Comparison of ENCODE assay signal across 8 cellular contexts in genomic region chr2:135709992-135710391, GRCh38. TPM values are rescaled to one million over a fixed set of nuclear protein-coding genes. Genes with fewer than 3 reads are reported as not detected.
DNase-seq lines count a peak whose midpoint lies in the region; ATAC-seq and TF ChIP-seq lines count a peak whose summit lies in the region.

No MANE protein-coding gene starts in this region.

- ATAC-seq in GM21619 (IDR thresholded peaks at IDR 0.05; ENCODE audit: unreplicated experiment) (peak; percentile 56), memory B cell (ENCODE audit: low read depth) (peak; percentile 60), HG02852 (IDR thresholded peaks at IDR 0.05; ENCODE audit: unreplicated experiment) (no peak)

- H3K27ac ChIP-seq in CD8-positive, alpha-beta memory T cell (ENCODE audit: low read depth, low read length) = no peak overlapping the region
- H3K27ac ChIP-seq in dorsolateral prefrontal cortex = peak overlapping the region in 7 of 59 donors; percentile 8 to 50 (median 25)

- TF ChIP-seq CTCF in dorsolateral prefrontal cortex (IDR thresholded peaks at IDR 0.05 in 54 of 56, conservative IDR thresholded peaks at IDR 0.05 in 2 of 56; ENCODE audit: low read depth in 1 of 56, partially characterized antibody in 56 of 56) = peak; percentile 88 to 100 (median 98)

- no peaks in the 10 kb centered on the region for H3K27me3 ChIP-seq in CD8-positive, alpha-beta memory T cell (ENCODE audit: insufficient read depth, low read length, poor library complexity, severe bottlenecking)
- no peaks in the 10 kb centered on the region for H3K27me3 ChIP-seq in dorsolateral prefrontal cortex

- CTCF ChIA-PET in CD8-positive, alpha-beta memory T cell (lab: Charles Lee) = interaction anchor here (0.8 to 5.3 kb wide), 24 partner anchors 9 to 721 kb away, joined by 3 to 73 read pairs (median 4); no protein-coding TSS in a partner anchor
- CTCF ChIA-PET in activated CD4-positive, alpha-beta memory T cell treated with anti-CD3 and anti-CD28 coated beads for 36 hours (lab: Charles Lee) = interaction anchor here (0.6 to 3.8 kb wide), 33 partner anchors 10 to 724 kb away, joined by 3 to 60 read pairs (median 4); partner anchors contain the start of genes R3HDM1, UBXN4 and ZRANB3

- H3K9me3 ChIP-seq in CD8-positive, alpha-beta memory T cell (ENCODE audit: low read length) = no peaks in the 10 kb centered on the region

- H3K27ac Mint-ChIP-seq in CD8-positive, alpha-beta memory T cell = peak overlapping the region in 1 of 8 donors; percentile 10
- no peak overlapping the region for H3K27ac Mint-ChIP-seq in activated CD4-positive, alpha-beta memory T cell treated with anti-CD3 and anti-CD28 coated beads for 36 hours
- no peak overlapping the region for H3K27ac Mint-ChIP-seq in memory B cell

- no peak overlapping the region for H3K4me3 ChIP-seq in CD8-positive, alpha-beta memory T cell (ENCODE audit: low read length)
- no peak overlapping the region for H3K4me3 ChIP-seq in dorsolateral prefrontal cortex

- no peaks in the 10 kb centered on the region for H3K4me1 ChIP-seq in CD8-positive, alpha-beta memory T cell (ENCODE audit: insufficient read depth, low read length)

- peak; percentile 49 to 76 (median 60) for DNase-seq in CD8-positive, alpha-beta memory T cell
- DNase-seq in NCI-H2107 treated with DMSO at 0.1 percent for 48 hours (lab: John Stamatoyannopoulos, UW; ENCODE audit: unreplicated experiment) (peak; percentile 30), dorsolateral prefrontal cortex (peak; percentile 42 to 80 (median 68)), memory B cell (ENCODE audit: low spot score in 2 of 2) (peak; percentile 63 to 72)
- DNase-seq in activated CD4-positive, alpha-beta memory T cell treated with anti-CD3 and anti-CD28 coated beads for 36 hours = peak; percentile 79
- peak; percentile 33 to 34 for DNase-seq in stimulated activated CD8-positive, alpha-beta memory T cell treated with anti-CD3 and anti-CD28 coated beads, Interleukin-15, amount 100 ng/mL, for 48 hours (ENCODE audit: low read depth in 2 of 2)

- intact Hi-C loops in activated CD4-positive, alpha-beta memory T cell treated with anti-CD3 and anti-CD28 coated beads for 36 hours (cut with micrococcal nuclease) = loop anchor here (1.0 kb wide), 1 partner anchor 706 kb away; no protein-coding TSS in a partner anchor
- intact Hi-C loops in dorsolateral prefrontal cortex (cut with DNase I) = loop anchor here (5.0 to 10.0 kb wide), 2 partner anchors 138 to 705 kb away; no protein-coding TSS in a partner anchor

- H3K36me3 ChIP-seq in CD8-positive, alpha-beta memory T cell (ENCODE audit: insufficient read depth, low read length) = peaks cover 7% of the 10 kb centered on the region

- no peaks in the 10 kb centered on the region for H3K27me3 Mint-ChIP-seq in CD8-positive, alpha-beta memory T cell
- H3K27me3 Mint-ChIP-seq in activated CD4-positive, alpha-beta memory T cell treated with anti-CD3 and anti-CD28 coated beads for 36 hours = no peaks in the 10 kb centered on the region
- H3K27me3 Mint-ChIP-seq in memory B cell = no peaks in the 10 kb centered on the region

- no peak overlapping the region for H3K4me3 Mint-ChIP-seq in CD8-positive, alpha-beta memory T cell
- no peak overlapping the region for H3K4me3 Mint-ChIP-seq in activated CD4-positive, alpha-beta memory T cell treated with anti-CD3 and anti-CD28 coated beads for 36 hours
- H3K4me3 Mint-ChIP-seq in memory B cell = no peak overlapping the region

- peaks cover 0 to 1% (median 0%) of the 10 kb centered on the region in 3 donors for H3K4me1 Mint-ChIP-seq in CD8-positive, alpha-beta memory T cell
- H3K4me1 Mint-ChIP-seq in activated CD4-positive, alpha-beta memory T cell treated with anti-CD3 and anti-CD28 coated beads for 36 hours (ENCODE audit: low read depth) = no peaks in the 10 kb centered on the region
- peaks cover 2% of the 10 kb centered on the region for H3K4me1 Mint-ChIP-seq in memory B cell

- H3K9me3 Mint-ChIP-seq in CD8-positive, alpha-beta memory T cell = no peaks in the 10 kb centered on the region
- no peaks in the 10 kb centered on the region for H3K9me3 Mint-ChIP-seq in activated CD4-positive, alpha-beta memory T cell treated with anti-CD3 and anti-CD28 coated beads for 36 hours
- no peaks in the 10 kb centered on the region for H3K9me3 Mint-ChIP-seq in memory B cell

- H3K36me3 Mint-ChIP-seq in CD8-positive, alpha-beta memory T cell = peaks cover 0 to 20% (median 3%) of the 10 kb centered on the region in 3 donors
- peaks cover 6% of the 10 kb centered on the region for H3K36me3 Mint-ChIP-seq in activated CD4-positive, alpha-beta memory T cell treated with anti-CD3 and anti-CD28 coated beads for 36 hours
- H3K36me3 Mint-ChIP-seq in memory B cell = peaks cover 9% of the 10 kb centered on the region

- POLR2A ChIA-PET in CD8-positive, alpha-beta memory T cell (lab: Charles Lee) = interaction anchor here (0.6 kb wide), 1 partner anchor 709 kb away, joined by 4 read pairs; no protein-coding TSS in a partner anchor
- POLR2A ChIA-PET in activated CD4-positive, alpha-beta memory T cell treated with anti-CD3 and anti-CD28 coated beads for 36 hours (lab: Charles Lee) = no interaction called here

RNA-seq across cellular contexts. Expression of gene UBXN4, which starts 31.7 kb away (rescaled TPM):
- 10 to 100 TPM; 85.5 to 96.9 TPM for total RNA-seq in CD8-positive, alpha-beta memory T cell
- 106 TPM for polyA plus RNA-seq in CD8-positive, alpha-beta memory T cell
- total RNA-seq in activated CD4-positive, alpha-beta memory T cell treated with anti-CD3 and anti-CD28 coated beads for 36 hours = 100 to 1,000 TPM; 107 TPM
- 100 to 1,000 TPM in 53 of 120 experiments, 10 to 100 TPM in 67; 67.0 to 134 (median 97.3) TPM for total RNA-seq in dorsolateral prefrontal cortex
